In genomic region chr2:224181534-224182155, GRCh38 we compare ENCODE assay signal across 18 cellular contexts.
"Had no signal": no experiment of that assay in that cellular context is flagged by ENCODE, and none has a peak within 500 bp of the region (broad histone marks: within the 10 kb centered on the region; RNA-seq: fewer than 3 reads in every experiment).

No MANE protein-coding gene starts in this region.

- ATAC-seq: activated CD4-positive, alpha-beta T cell treated with anti-CD3 and anti-CD28 coated beads for 36 hours; activated T-cell treated with anti-CD3 and anti-CD28 coated beads, Interleukin-2, amount 50 U/mL, for 72 hours; left lung; lower lobe of right lung; natural killer cell had no signal

- H3K36me3 ChIP-seq: heart left ventricle, left lung, lower lobe of right lung, spleen, tibial nerve had no signal

- H3K4me1 Mint-ChIP-seq: activated CD4-positive, alpha-beta T cell treated with anti-CD3 and anti-CD28 coated beads for 36 hours; central memory CD8-positive, alpha-beta T cell; natural killer cell had no signal

- H3K9me3 Mint-ChIP-seq: activated naive CD8-positive, alpha-beta T cell treated with anti-CD3 and anti-CD28 coated beads for 36 hours; activated T-cell treated with anti-CD3 and anti-CD28 coated beads, Interleukin-2, amount 50 U/mL, for 72 hours; dendritic cell treated with granulocyte-macrophage colony-stimulating factor and Interleukin-4, amounts not matched to agents 40 ng/mL and 50 ng/mL, for 4 days had no signal

- H3K4me1 ChIP-seq: heart left ventricle, left lung, lower lobe of right lung, spleen, tibial nerve had no signal

- H3K27me3 ChIP-seq: heart left ventricle, left lung, spleen, tibial nerve had no signal

- H3K27ac ChIP-seq: heart left ventricle, left lung, lower lobe of right lung, spleen, tibial nerve had no signal

- DNase-seq: activated CD4-positive, alpha-beta T cell treated with anti-CD3 and anti-CD28 coated beads for 36 hours; activated CD4-positive, alpha-beta T cell treated with anti-CD3 and anti-CD28 coated beads, Interleukin-2, amount 50 U/mL, for 4 hours; activated CD4-positive, CD25-positive, alpha-beta regulatory T cell; activated naive CD4-positive, alpha-beta T cell treated with Interleukin-2 at 50 U/mL for 16 hours; activated naive CD8-positive, alpha-beta T cell treated with anti-CD3 and anti-CD28 coated beads for 36 hours; activated T-cell treated with anti-CD3 and anti-CD28 coated beads for 4 hours; activated T-cell treated with anti-CD3 and anti-CD28 coated beads, Interleukin-2, amount 50 U/mL, for 72 hours; endodermal cell; left lung; lower lobe of right lung; mesendoderm; natural killer cell; spleen; stimulated activated naive CD4-positive, alpha-beta T cell treated with Interleukin-2 at 50 U/mL for 16 hours had no signal

- H3K36me3 Mint-ChIP-seq: activated naive CD8-positive, alpha-beta T cell treated with anti-CD3 and anti-CD28 coated beads for 36 hours; natural killer cell had no signal

- H3K4me3 Mint-ChIP-seq: activated CD4-positive, alpha-beta T cell treated with anti-CD3 and anti-CD28 coated beads for 36 hours; activated naive CD8-positive, alpha-beta T cell treated with anti-CD3 and anti-CD28 coated beads for 36 hours; activated T-cell treated with anti-CD3 and anti-CD28 coated beads, Interleukin-2, amount 50 U/mL, for 72 hours; central memory CD8-positive, alpha-beta T cell; dendritic cell treated with granulocyte-macrophage colony-stimulating factor and Interleukin-4, amounts not matched to agents 40 ng/mL and 50 ng/mL, for 4 days; endodermal cell; natural killer cell had no signal

- H3K4me3 ChIP-seq: heart left ventricle, left lung, lower lobe of right lung, spleen, tibial nerve had no signal

- H3K27ac Mint-ChIP-seq: activated CD4-positive, alpha-beta T cell treated with anti-CD3 and anti-CD28 coated beads for 36 hours; activated naive CD8-positive, alpha-beta T cell treated with anti-CD3 and anti-CD28 coated beads for 36 hours; activated T-cell treated with anti-CD3 and anti-CD28 coated beads, Interleukin-2, amount 50 U/mL, for 72 hours; dendritic cell treated with granulocyte-macrophage colony-stimulating factor and Interleukin-4, amounts not matched to agents 40 ng/mL and 50 ng/mL, for 4 days; endodermal cell; natural killer cell had no signal

- H3K9me3 ChIP-seq: heart left ventricle, left lung, lower lobe of right lung, spleen, tibial nerve had no signal

- H3K27me3 Mint-ChIP-seq: activated naive CD8-positive, alpha-beta T cell treated with anti-CD3 and anti-CD28 coated beads for 36 hours; dendritic cell treated with granulocyte-macrophage colony-stimulating factor and Interleukin-4, amounts not matched to agents 40 ng/mL and 50 ng/mL, for 4 days had no signal
